In the genomic region with DNA sequence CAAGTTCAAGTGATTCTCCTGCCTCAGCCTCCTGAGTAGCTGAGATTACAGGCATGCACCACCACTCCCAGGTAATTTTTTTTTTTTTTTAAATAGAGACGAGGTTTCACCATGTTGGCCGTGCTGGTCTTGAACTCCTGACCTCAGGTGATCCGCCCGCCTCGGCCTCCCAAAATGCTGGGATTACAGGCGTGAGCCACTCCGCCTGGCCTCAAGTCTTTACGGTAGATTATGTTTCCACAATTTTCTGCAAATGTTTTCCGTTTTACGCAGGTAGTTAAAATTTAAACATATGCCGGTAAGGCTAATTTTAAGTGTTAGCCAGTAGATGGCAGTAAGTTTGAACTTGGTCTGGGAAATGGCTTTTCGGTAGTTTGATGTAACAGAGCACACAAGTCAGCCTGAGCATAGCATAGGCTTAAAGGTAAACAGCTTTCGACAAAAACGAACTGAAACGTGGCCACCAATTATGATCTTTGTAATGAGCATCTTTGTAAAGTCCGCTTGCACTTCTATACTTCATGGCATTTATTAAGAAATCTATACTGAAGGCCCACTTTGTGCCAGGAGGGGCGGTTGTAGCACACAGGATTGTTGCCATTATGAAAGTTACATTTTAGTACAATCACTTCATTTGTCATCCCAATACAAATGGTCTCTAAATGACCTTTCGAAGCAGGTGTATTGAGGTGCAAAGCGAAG, we compare ENCODE assay signal across 8 cellular contexts. TPM values are rescaled to one million over a fixed set of nuclear protein-coding genes. Genes with fewer than 3 reads are reported as not detected.
A peak's percentile ranks its signal among the peaks of the same experiment; 100 is the strongest.
DNase-seq lines count a peak whose midpoint lies in the region; ATAC-seq and TF ChIP-seq lines count a peak whose summit lies in the region.

No MANE protein-coding gene starts in this region.

- H2BK12ac ChIP-seq in mesenchymal stem cell (ENCODE audit: low read length in 2 of 2): no peak overlapping the region

- H3K9me3 Mint-ChIP-seq in CD4-positive, alpha-beta memory T cell: peaks cover 0 to 6% (median 0%) of the 10 kb centered on the region in 8 donors
- H3K9me3 Mint-ChIP-seq in effector memory CD8-positive, alpha-beta T cell: no peaks in the 10 kb centered on the region

- H3K9me3 ChIP-seq in CD4-positive, alpha-beta memory T cell (ENCODE audit: control insufficient read depth in 1 of 2, low read length in 2 of 2): no peaks in the 10 kb centered on the region
- H3K9me3 ChIP-seq in Peyer's patch (no peaks in the 10 kb centered on the region), mesenchymal stem cell (ENCODE audit: control insufficient read depth, low read length) (peaks cover 11% of the 10 kb centered on the region)

- 44% methylated on average over 16 of the region's 19 CpGs for WGBS in mesenchymal stem cell

- intact Hi-C loops in CD4-positive, alpha-beta memory T cell (cut with micrococcal nuclease): loop anchor here (1.0 to 2.0 kb wide), 2 partner anchors 260 to 551 kb away; no protein-coding TSS in a partner anchor

- peaks cover 6 to 13% (median 10%) of the 10 kb centered on the region in 4 donors for H3K4me1 Mint-ChIP-seq in CD4-positive, alpha-beta memory T cell
- no peaks in the 10 kb centered on the region for H3K4me1 Mint-ChIP-seq in effector memory CD8-positive, alpha-beta T cell (ENCODE audit: low read depth in 2 of 2)

- no peak overlapping the region for H2BK15ac ChIP-seq in mesenchymal stem cell (ENCODE audit: low read depth, poor library complexity, severe bottlenecking)

- peak overlapping the region; percentile 57 for H3K9ac ChIP-seq in mesenchymal stem cell (ENCODE audit: low read length)

- CTCF ChIA-PET in CD4-positive, alpha-beta memory T cell (lab: Charles Lee; ENCODE audit: partially characterized antibody): interaction anchor here (0.7 to 8.1 kb wide), 12 partner anchors 8 to 553 kb away, joined by 3 to 82 read pairs (median 3); a partner anchor contains a TSS

- no peak overlapping the region for H4K91ac ChIP-seq in mesenchymal stem cell (ENCODE audit: low read length)

- H3K36me3 Mint-ChIP-seq in CD4-positive, alpha-beta memory T cell: no peaks in the 10 kb centered on the region
- peaks cover 3% of the 10 kb centered on the region for H3K36me3 Mint-ChIP-seq in effector memory CD8-positive, alpha-beta T cell (ENCODE audit: insufficient read depth)

- POLR2A ChIA-PET in CD4-positive, alpha-beta memory T cell (lab: Charles Lee; ENCODE audit: partially characterized antibody): interaction anchor here (0.6 kb wide), 2 partner anchors 261 to 457 kb away, joined by 3 read pairs; no protein-coding TSS in a partner anchor

- H3K4me1 ChIP-seq in CD4-positive, alpha-beta memory T cell (ENCODE audit: insufficient read depth, low read length): no peaks in the 10 kb centered on the region
- H3K4me1 ChIP-seq in Peyer's patch (no peaks in the 10 kb centered on the region), mesenchymal stem cell (ENCODE audit: control insufficient read depth, insufficient read depth, low read depth, low read length) (peaks cover 5% of the 10 kb centered on the region)

- H2AK5ac ChIP-seq in mesenchymal stem cell (ENCODE audit: low read length, severe bottlenecking): no peak overlapping the region

- H3K27me3 ChIP-seq in CD4-positive, alpha-beta memory T cell (ENCODE audit: insufficient read depth, low read length): no peaks in the 10 kb centered on the region
- no peaks in the 10 kb centered on the region for H3K27me3 ChIP-seq in Peyer's patch
- H3K27me3 ChIP-seq in mesenchymal stem cell (ENCODE audit: control insufficient read depth in 1 of 2, insufficient read depth in 1 of 2, low read length in 2 of 2): no peaks in the 10 kb centered on the region

- peak in 4 of 5 donors; percentile 34 to 53 (median 44) for DNase-seq in CD4-positive, alpha-beta memory T cell
- peak; percentile 57 for DNase-seq in HT-29 (ENCODE audit: low spot score)
- DNase-seq in Peyer's patch: no peak
- peak in 1 of 3 experiments; percentile 4 for DNase-seq in effector memory CD8-positive, alpha-beta T cell
- peak; percentile 62 for DNase-seq in mesenchymal stem cell
- no peak for DNase-seq in occipital lobe (lab: John Stamatoyannopoulos, UW)
- no peak for DNase-seq in activated CD4-positive, alpha-beta T cell treated with anti-CD3 and anti-CD28 coated beads for 48 hours

- peak in 5 of 6 experiments; percentile 23 to 63 (median 55) for TF ChIP-seq CTCF in Peyer's patch (IDR thresholded peaks at IDR 0.05)

- no peaks in the 10 kb centered on the region for H3K36me3 ChIP-seq in CD4-positive, alpha-beta memory T cell (ENCODE audit: insufficient read depth, low read length)
- H3K36me3 ChIP-seq in Peyer's patch (no peaks in the 10 kb centered on the region), mesenchymal stem cell (ENCODE audit: control insufficient read depth in 1 of 2, insufficient read depth in 2 of 2, low read depth in 1 of 2, low read length in 2 of 2) (no peaks in the 10 kb centered on the region)

- peak; percentile 60 for ATAC-seq in GM18520 (IDR thresholded peaks at IDR 0.05; ENCODE audit: unreplicated experiment)
- ATAC-seq in effector memory CD8-positive, alpha-beta T cell (replicated peaks): no peak

- H2BK120ac ChIP-seq in mesenchymal stem cell (ENCODE audit: low read depth, low read length): no peak overlapping the region

- H4K8ac ChIP-seq in mesenchymal stem cell (ENCODE audit: low read length): no peak overlapping the region

- H3K79me1 ChIP-seq in mesenchymal stem cell (replicated peaks; ENCODE audit: low read length, poor library complexity, severe bottlenecking): no peaks in the 10 kb centered on the region

- H3K27ac Mint-ChIP-seq in CD4-positive, alpha-beta memory T cell: peak overlapping the region in 2 of 7 donors; percentile 3 to 47
- H3K27ac Mint-ChIP-seq in effector memory CD8-positive, alpha-beta T cell: no peak overlapping the region

- H2BK5ac ChIP-seq in mesenchymal stem cell (ENCODE audit: low read depth, low read length, poor library complexity, severe bottlenecking): no peak overlapping the region

- H3K18ac ChIP-seq in mesenchymal stem cell (ENCODE audit: low read depth in 1 of 2, low read length in 2 of 2): no peak overlapping the region

- peaks cover 0 to 2% of the 10 kb centered on the region in 2 donors for H3K27me3 Mint-ChIP-seq in CD4-positive, alpha-beta memory T cell
- H3K27me3 Mint-ChIP-seq in effector memory CD8-positive, alpha-beta T cell: peaks cover 0 to 2% of the 10 kb centered on the region in 2 donors

- H3K4ac ChIP-seq in mesenchymal stem cell (ENCODE audit: low read depth in 1 of 2, low read length in 2 of 2): no peak overlapping the region

- H3K4me3 ChIP-seq in CD4-positive, alpha-beta memory T cell (ENCODE audit: low read length in 2 of 2): no peak overlapping the region
- no peak overlapping the region for H3K4me3 ChIP-seq in Peyer's patch
- H3K4me3 ChIP-seq in mesenchymal stem cell (ENCODE audit: insufficient read depth in 1 of 2, low read depth in 1 of 2, low read length in 2 of 2): peak overlapping the region in 1 of 2 experiments; percentile 62

- TF ChIP-seq POLR2A in Peyer's patch (IDR thresholded peaks at IDR 0.05): no peak

- H3K14ac ChIP-seq in mesenchymal stem cell (ENCODE audit: low read length in 2 of 2): no peak overlapping the region

- H3K4me3 Mint-ChIP-seq in CD4-positive, alpha-beta memory T cell: peak overlapping the region in 7 of 8 donors; percentile 50 to 77 (median 64)
- H3K4me3 Mint-ChIP-seq in effector memory CD8-positive, alpha-beta T cell: peak overlapping the region; percentile 14 to 18

- no peak overlapping the region for H2AFZ ChIP-seq in mesenchymal stem cell (ENCODE audit: low read depth, low read length)

- no peak overlapping the region for H3K23ac ChIP-seq in mesenchymal stem cell (ENCODE audit: low read length in 2 of 2)

- no peak overlapping the region for H3K27ac ChIP-seq in CD4-positive, alpha-beta memory T cell (ENCODE audit: low read depth, low read length)
- H3K27ac ChIP-seq in Peyer's patch (no peak overlapping the region), mesenchymal stem cell (ENCODE audit: low read length, poor library complexity, severe bottlenecking) (peak overlapping the region; percentile 40)

- no peak overlapping the region for H3K4me2 ChIP-seq in mesenchymal stem cell (ENCODE audit: low read length, poor library complexity, severe bottlenecking)

RNA-seq across cellular contexts. Expression of a gene that starts 31.1 kb away (rescaled TPM):
- total RNA-seq in CD4-positive, alpha-beta memory T cell: not detected
- not detected for polyA plus RNA-seq in CD4-positive, alpha-beta memory T cell
- not detected in 2 replicates for total RNA-seq in HT-29 (2014; rRNA removed; shearing (Covaris generic))
- not detected for total RNA-seq in Peyer's patch
- not detected for polyA plus RNA-seq in mesenchymal stem cell (2013, experiment 1 of 2)
- polyA plus RNA-seq in mesenchymal stem cell (2013, experiment 2 of 2): not detected
- total RNA-seq in occipital lobe: not detected

Comparison
In these comparisons a context has a peak if more than half of its experiments do, and no peak if none do; other contexts are left out.
1. DNase-seq: peak in CD4-positive, alpha-beta memory T cell (4 of 5), HT-29 (single experiment) and mesenchymal stem cell (single experiment); none in Peyer's patch (0 of 3), occipital lobe (single experiment) and activated CD4-positive, alpha-beta T cell treated with anti-CD3 and anti-CD28 coated beads for 48 hours (single experiment).